Comparison of ENCODE assay signal across 1 cellular context in the genomic region with DNA sequence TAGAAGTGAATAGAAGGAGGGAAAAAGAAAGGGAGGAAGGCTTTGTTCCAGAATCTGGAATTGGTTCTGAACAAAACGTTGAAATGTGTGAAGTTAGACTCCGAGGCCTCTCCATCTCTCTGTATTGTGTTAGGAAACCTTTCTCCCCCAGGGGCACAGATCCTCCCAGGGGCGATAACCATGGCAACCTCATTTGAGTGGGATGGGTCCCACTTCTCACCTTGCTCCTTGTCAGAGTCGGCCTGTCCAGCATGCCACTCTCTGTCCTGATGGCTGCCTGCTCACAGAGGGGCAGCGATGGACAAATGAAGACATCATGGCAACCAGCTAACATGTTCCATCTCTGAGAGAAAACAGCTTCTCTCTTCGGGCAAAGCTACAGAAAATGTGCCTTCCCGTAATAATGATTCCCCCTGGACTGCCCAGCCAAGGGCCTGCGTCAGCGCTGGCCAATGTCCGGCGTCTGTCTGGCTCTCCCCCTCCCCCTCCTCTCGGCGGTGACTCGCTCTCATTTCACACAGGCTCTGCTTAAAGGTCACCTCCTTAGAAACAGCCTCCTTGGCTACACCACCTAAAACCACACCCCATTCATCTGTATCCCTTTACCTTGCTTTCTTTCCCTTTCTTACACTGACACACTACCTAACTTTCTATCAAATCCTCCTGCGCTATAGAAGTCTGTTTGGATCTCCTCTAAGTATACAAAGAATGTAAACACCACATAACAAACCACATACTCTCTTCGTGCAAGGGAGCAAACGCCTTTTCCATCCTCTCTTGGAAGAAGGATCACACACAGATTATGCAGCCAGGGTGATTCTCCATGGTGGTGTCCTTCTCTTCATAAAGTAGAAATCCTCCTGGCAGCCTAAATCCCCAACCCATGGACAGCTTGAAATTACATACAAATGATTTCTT.
TF ChIP-seq lines count a peak whose summit lies in the region.

No MANE protein-coding gene starts in this region.

TF ChIP-seq in IMR-90, 13 proteins besides CTCF, POLR2A, EP300 and RAD21:
- TF ChIP-seq RCOR1 (IDR thresholded peaks at IDR 0.05; ENCODE audit: insufficient replicate concordance, low read length) (no peak), FOS (IDR thresholded peaks at IDR 0.05; ENCODE audit: low read depth, low read length) (peak; percentile 49), BHLHE40 (IDR thresholded peaks at IDR 0.05; ENCODE audit: low read depth, low read length) (peak; percentile 43)
